Comparison of ENCODE assay signal across 9 cellular contexts in the genomic region with DNA sequence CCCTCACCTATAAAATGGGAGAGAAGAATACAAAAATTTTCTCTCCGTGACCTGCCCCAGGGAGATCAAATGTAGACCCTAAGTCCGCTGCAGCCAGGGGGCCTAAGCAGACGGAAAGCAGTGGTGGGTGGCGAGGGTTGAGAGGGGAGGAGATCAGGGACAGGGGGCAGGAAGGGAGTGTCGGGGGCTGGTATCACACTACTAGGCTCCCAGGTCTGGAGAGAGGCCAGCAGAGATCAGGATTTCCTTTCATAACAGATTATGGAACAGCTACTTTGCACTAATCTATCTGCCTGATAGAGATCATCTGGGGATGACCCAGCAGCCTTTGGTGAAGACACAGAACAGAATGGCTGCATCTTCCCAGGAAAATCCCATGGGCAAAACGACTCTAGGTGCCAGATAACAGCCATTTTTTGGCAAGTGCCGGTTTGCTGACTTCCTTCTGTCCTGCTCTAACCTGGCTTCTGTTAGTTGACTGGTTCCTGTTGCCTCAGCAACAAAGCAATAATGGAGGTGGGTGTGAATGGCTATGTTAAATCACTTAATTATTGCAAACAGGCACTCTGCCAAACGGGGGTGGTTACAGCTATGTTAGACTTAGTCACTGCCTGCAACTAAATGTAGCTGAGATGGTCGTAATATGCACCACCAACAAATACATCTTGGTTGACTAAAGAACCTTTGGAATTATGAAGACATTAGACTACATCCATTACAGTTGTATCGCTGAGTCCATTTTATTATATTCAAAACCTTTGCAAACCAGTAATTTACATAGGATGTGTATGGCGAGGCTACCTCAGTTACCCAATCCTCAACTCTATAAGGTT. TPM values are rescaled to one million over a fixed set of nuclear protein-coding genes. Genes with fewer than 3 reads are reported as not detected.
DNase-seq lines count a peak whose midpoint lies in the region; ATAC-seq, FAIRE-seq and TF ChIP-seq lines count a peak whose summit lies in the region.
"Had no signal": no experiment of that assay in that cellular context is flagged by ENCODE, and none has a peak within 500 bp of the region (broad histone marks: within the 10 kb centered on the region; RNA-seq: fewer than 3 reads in every experiment).

No MANE protein-coding gene starts in this region.

- DNase-seq in DMS53 (lab: John Stamatoyannopoulos, UW), result peak; percentile 48
- DNase-seq in DMS53 treated with DMSO at 0.1 percent for 48 hours (lab: John Stamatoyannopoulos, UW; ENCODE audit: unreplicated experiment), result no peak
- peak; percentile 68 for DNase-seq in NCI-H2196 treated with DMSO at 0.1 percent for 48 hours (lab: John Stamatoyannopoulos, UW; ENCODE audit: unreplicated experiment)
- peak; percentile 61 for DNase-seq in activated CD8-positive, alpha-beta memory T cell treated with anti-CD3 and anti-CD28 coated beads, Interleukin-2, amount 50 U/mL, for 48 hours
- peak; percentile 55 for DNase-seq in fibroblast of the conjunctiva (ENCODE audit: low read depth)
- DNase-seq in pancreas, result peak in 4 of 6 donors; percentile 30 to 47 (median 37)
- no peak for DNase-seq in pons (ENCODE audit: low spot score)
- no peak for DNase-seq in NCI-H510A treated with DMSO at 0.1 percent for 48 hours (lab: John Stamatoyannopoulos, UW)

- peaks cover 0 to 11% (median 0%) of the 10 kb centered on the region in 3 donors for H3K4me1 ChIP-seq in pancreas

- TF ChIP-seq CTCF in pancreas (IDR thresholded peaks at IDR 0.05), result no peak

- no peak overlapping the region for H3K4me3 ChIP-seq in pancreas

- peak; percentile 58 to 71 (median 64) for ATAC-seq in pancreas

- intact Hi-C loops in pancreas (cut with DNase I), result no loop called here

- H3K27me3 ChIP-seq in pancreas, result no peaks in the 10 kb centered on the region

- no peaks in the 10 kb centered on the region for H3K9me3 ChIP-seq in pancreas

- no peaks in the 10 kb centered on the region for H3K36me3 ChIP-seq in pancreas

- FAIRE-seq in pancreas (lab: Jason Lieb, UNC), result no peak

- peak overlapping the region in 1 of 4 donors; percentile 6 for H3K27ac ChIP-seq in pancreas
- H3K27ac ChIP-seq: 22Rv1 had no signal

- 55 to 60% methylated on average over 11 of the region's 11 CpGs for WGBS in pancreas, 2 donors

RNA-seq across cellular contexts. Expression of a gene that starts 30.0 kb away (rescaled TPM):
- 1 to 10 TPM in 5 of 6 donors, under 1 TPM in 1; 0.39 to 3.2 (median 1.4) TPM for total RNA-seq in pancreas
- polyA plus RNA-seq in pancreas, result 1 to 10 TPM in 1 of 2 donors, under 1 TPM in 1; 0.46 to 4.3 TPM

RNA-seq across cellular contexts. Expression of a gene that starts 52.9 kb away (rescaled TPM):
- 10 to 100 TPM; 13.9 to 29.0 (median 19.1) TPM for total RNA-seq in pancreas
- polyA plus RNA-seq in pancreas, result 10 to 100 TPM; 37.2 to 58.1 TPM

Comparison
In these comparisons a context has a peak if more than half of its experiments do, and no peak if none do; other contexts are left out.
1. DNase-seq: peak in DMS53 (single experiment), NCI-H2196 treated with DMSO at 0.1 percent for 48 hours (single experiment), activated CD8-positive, alpha-beta memory T cell treated with anti-CD3 and anti-CD28 coated beads, Interleukin-2, amount 50 U/mL, for 48 hours (single experiment), fibroblast of the conjunctiva (single experiment) and pancreas (4 of 6); none in DMS53 treated with DMSO at 0.1 percent for 48 hours (single experiment), pons (single experiment) and NCI-H510A treated with DMSO at 0.1 percent for 48 hours (single experiment).